In genomic region chr4:150248181-150248580, GRCh38 we compare ENCODE assay signal across 26 cellular contexts.
A peak's percentile ranks its signal among the peaks of the same experiment; 100 is the strongest.
DNase-seq lines count a peak whose midpoint lies in the region; ATAC-seq, FAIRE-seq and TF ChIP-seq lines count a peak whose summit lies in the region.
"Had no signal": no experiment of that assay in that cellular context is flagged by ENCODE, and none has a peak within 500 bp of the region (broad histone marks: within the 10 kb centered on the region; RNA-seq: fewer than 3 reads in every experiment).

No MANE protein-coding gene starts in this region.

- no peak for TF ChIP-seq POLR2A in K562 (conservative IDR thresholded peaks at IDR 0.05)

- H4K20me1 ChIP-seq in K562 (replicated peaks; ENCODE audit: control insufficient read depth, insufficient read depth, low read length), result no peaks in the 10 kb centered on the region

- peaks cover 3% of the 10 kb centered on the region for H3K27me3 Mint-ChIP-seq in nephron progenitor cell (ENCODE audit: low read depth, poor library complexity)
- H3K27me3 Mint-ChIP-seq in activated CD4-positive, alpha-beta T cell treated with anti-CD3 and anti-CD28 coated beads, Interleukin-2, amount 10 ng/mL, durations not matched to agents 7 days and 5 days, result no peaks in the 10 kb centered on the region

- H3K27me3 ChIP-seq in K562 (ENCODE audit: control insufficient read depth in 2 of 2, insufficient read depth in 2 of 2, low read length in 2 of 2), result no peaks in the 10 kb centered on the region
- H3K27me3 ChIP-seq: brain microvascular endothelial cell, esophagus squamous epithelium, gastroesophageal sphincter had no signal

- 0 out of 4 replicates have a peak overlapping the region, but pooled peaks of 1 of the 2 experiments have one; percentile 36 for H3K9ac ChIP-seq in K562 (ENCODE audit: insufficient read depth in 1 of 2, low read depth in 2 of 2, low read length in 2 of 2)

- no peak overlapping the region for H3K4me3 Mint-ChIP-seq in nephron progenitor cell
- H3K4me3 Mint-ChIP-seq in activated CD4-positive, alpha-beta T cell treated with anti-CD3 and anti-CD28 coated beads, Interleukin-2, amount 10 ng/mL, durations not matched to agents 7 days and 5 days, result no peak overlapping the region
- H3K4me3 Mint-ChIP-seq: activated B cell treated with CpG ODN at 0.5 μM for 24 hours; activated naive CD8-positive, alpha-beta T cell treated with anti-CD3 and anti-CD28 coated beads, Interleukin-2, amount 50 U/mL, for 24 hours; CD4-positive, alpha-beta T cell had no signal

- POLR2A ChIA-PET in K562 (lab: Yijun Ruan, JAX), result no interaction called here
- POLR2A ChIA-PET in activated CD4-positive, alpha-beta T cell treated with anti-CD3 and anti-CD28 coated beads, Interleukin-2, amount 10 ng/mL, durations not matched to agents 7 days and 5 days (lab: Charles Lee), result no interaction called here

- ATAC-seq in K562, result peak; percentile 77
- ATAC-seq: activated naive CD8-positive, alpha-beta T cell treated with anti-CD3 and anti-CD28 coated beads, Interleukin-2, amount 50 U/mL, for 24 hours; gastroesophageal sphincter had no signal

- intact Hi-C loops in K562 (cut with micrococcal nuclease), result loop anchor here (5.0 kb wide), 1 partner anchor 619 kb away; no protein-coding TSS in a partner anchor

- H3K79me2 ChIP-seq in K562 (ENCODE audit: control insufficient read depth, insufficient read depth, low read length), result no peaks in the 10 kb centered on the region

- H3K36me3 ChIP-seq in K562 (ENCODE audit: control insufficient read depth, insufficient read depth, low read length), result no peaks in the 10 kb centered on the region
- H3K36me3 ChIP-seq: brain microvascular endothelial cell, esophagus squamous epithelium, prostate gland had no signal

- no peak for FAIRE-seq in K562 (lab: Jason Lieb, UNC)
- FAIRE-seq: colon had no signal

- TF ChIP-seq RAD21 in K562 (CRISPR knock-in tag; conservative IDR thresholded peaks at IDR 0.05 in 1 of 2, IDR thresholded peaks at IDR 0.05 in 1 of 2), result peak in 1 of 2 experiments; percentile 55; a peak in 2 of 4 replicates

- in situ Hi-C loops in K562 (cut with MboI), result no loop called here

- H3K4me3 ChIP-seq in K562, result no peak overlapping the region
- H3K4me3 ChIP-seq: esophagus squamous epithelium, gastroesophageal sphincter, prostate gland had no signal

- H3K27ac Mint-ChIP-seq in nephron progenitor cell, result no peak overlapping the region
- H3K27ac Mint-ChIP-seq in activated CD4-positive, alpha-beta T cell treated with anti-CD3 and anti-CD28 coated beads, Interleukin-2, amount 10 ng/mL, durations not matched to agents 7 days and 5 days, result no peak overlapping the region
- H3K27ac Mint-ChIP-seq: activated B cell treated with CpG ODN at 0.5 μM for 24 hours; activated naive CD8-positive, alpha-beta T cell treated with anti-CD3 and anti-CD28 coated beads, Interleukin-2, amount 50 U/mL, for 24 hours; CD4-positive, alpha-beta T cell had no signal

- no peaks in the 10 kb centered on the region for H3K9me3 Mint-ChIP-seq in nephron progenitor cell
- H3K9me3 Mint-ChIP-seq in activated CD4-positive, alpha-beta T cell treated with anti-CD3 and anti-CD28 coated beads, Interleukin-2, amount 10 ng/mL, durations not matched to agents 7 days and 5 days, result no peaks in the 10 kb centered on the region
- H3K9me3 Mint-ChIP-seq: activated B cell treated with CpG ODN at 0.5 μM for 24 hours; activated naive CD8-positive, alpha-beta T cell treated with anti-CD3 and anti-CD28 coated beads, Interleukin-2, amount 50 U/mL, for 24 hours; CD4-positive, alpha-beta T cell had no signal

- H2AFZ ChIP-seq in K562 (ENCODE audit: low read depth, low read length), result no peak overlapping the region

- TF ChIP-seq CTCF in K562 (IDR thresholded peaks at IDR 0.05 in 2 of 3, conservative IDR thresholded peaks at IDR 0.05 in 1 of 3; ENCODE audit: insufficient read depth in 2 of 3, low read depth in 1 of 3, low read length in 3 of 3) (peak in 2 of 3 experiments; percentile 17 to 33; a peak in 2 of 6 replicates), nephron progenitor cell (IDR thresholded peaks at IDR 0.05) (no peak)

- no peaks in the 10 kb centered on the region for H3K9me1 ChIP-seq in K562 (ENCODE audit: control insufficient read depth, insufficient read depth, low read length)

- 4% methylated on average over 4 of the region's 4 CpGs for WGBS in K562 (ENCODE audit: insufficient coverage, low coverage, missing lambda C conversion rate)

- no peak for TF ChIP-seq EP300 in K562 (IDR thresholded peaks at IDR 0.05; ENCODE audit: low read length)

- H3K36me3 Mint-ChIP-seq in nephron progenitor cell (ENCODE audit: low read depth), result no peaks in the 10 kb centered on the region
- H3K36me3 Mint-ChIP-seq in activated CD4-positive, alpha-beta T cell treated with anti-CD3 and anti-CD28 coated beads, Interleukin-2, amount 10 ng/mL, durations not matched to agents 7 days and 5 days (ENCODE audit: low read depth), result no peaks in the 10 kb centered on the region

- H3K4me2 ChIP-seq in K562 (ENCODE audit: insufficient read depth, low read length), result no peak overlapping the region

- peaks cover 52% of the 10 kb centered on the region for H3K4me1 Mint-ChIP-seq in nephron progenitor cell
- no peaks in the 10 kb centered on the region for H3K4me1 Mint-ChIP-seq in activated CD4-positive, alpha-beta T cell treated with anti-CD3 and anti-CD28 coated beads, Interleukin-2, amount 10 ng/mL, durations not matched to agents 7 days and 5 days
- H3K4me1 Mint-ChIP-seq: activated B cell treated with CpG ODN at 0.5 μM for 24 hours; activated naive CD8-positive, alpha-beta T cell treated with anti-CD3 and anti-CD28 coated beads, Interleukin-2, amount 50 U/mL, for 24 hours had no signal

- DNase-seq in H4 (ENCODE audit: low spot score), result peak; percentile 55
- peak; percentile 80 for DNase-seq in M059J (ENCODE audit: low read depth)
- peak in 1 of 4 experiments; percentile 24 for DNase-seq in K562 (ENCODE audit: extremely low read depth in 1 of 4, low spot score in 3 of 4)
- peak; percentile 19 for DNase-seq in kidney glomerular epithelial cell (lab: John Stamatoyannopoulos, UW)
- DNase-seq in NCI-H2107 (lab: John Stamatoyannopoulos, UW), result no peak
- DNase-seq in nephron progenitor cell, result no peak
- DNase-seq in activated CD4-positive, alpha-beta T cell treated with anti-CD3 and anti-CD28 coated beads, Interleukin-2, amount 10 ng/mL, durations not matched to agents 7 days and 5 days, result no peak
- DNase-seq: activated B cell treated with CpG ODN at 0.5 μM for 24 hours; activated CD4-positive, alpha-beta T cell treated with anti-CD3 and anti-CD28 coated beads, Interleukin-2, amount 50 U/mL, for 4 hours; activated effector memory CD4-positive, alpha-beta T cell treated with anti-CD3 and anti-CD28 coated beads, Interleukin-2, amount 50 U/mL, for 16 hours; activated naive CD8-positive, alpha-beta T cell treated with anti-CD3 and anti-CD28 coated beads, Interleukin-2, amount 50 U/mL, for 24 hours; brain microvascular endothelial cell; CD4-positive, alpha-beta T cell; DMS 273 treated with DMSO at 0.1 percent for 48 hours; effector CD8-positive, alpha-beta T cell; esophagus squamous epithelium; MM.1S; NCI-H1417 treated with DMSO at 0.1 percent for 48 hours; NCI-H524 treated with DMSO at 0.1 percent for 48 hours; SIG-M5; SW 1271; T1000; trophoblast cell had no signal

- no peaks in the 10 kb centered on the region; a peak in 1 of 5 replicates for H3K4me1 ChIP-seq in K562 (replicated peaks in 1 of 2; ENCODE audit: control insufficient read depth in 2 of 2, insufficient read depth in 2 of 2, low read length in 2 of 2)
- H3K4me1 ChIP-seq: esophagus squamous epithelium, prostate gland had no signal

- CTCF ChIA-PET in K562 (lab: Yijun Ruan, JAX; ENCODE audit: low intra/inter-chr PET ratio), result interaction anchor here (1.1 kb wide), 1 partner anchor 618 kb away, joined by 3 read pairs; no protein-coding TSS in a partner anchor
- CTCF ChIA-PET in activated CD4-positive, alpha-beta T cell treated with anti-CD3 and anti-CD28 coated beads, Interleukin-2, amount 10 ng/mL, durations not matched to agents 7 days and 5 days (lab: Charles Lee), result no interaction called here

- no TSS peak for BruUV-seq in K562 (replicated peaks; lab: Mats Ljungman, UMichigan)

- no peak overlapping the region for H3K27ac ChIP-seq in K562 (ENCODE audit: extremely low read depth, low read depth, low read length)
- H3K27ac ChIP-seq: brain microvascular endothelial cell, esophagus squamous epithelium, gastroesophageal sphincter, prostate gland had no signal

- no peaks in the 10 kb centered on the region for H3K9me3 ChIP-seq in K562 (replicated peaks; ENCODE audit: control insufficient read depth, insufficient read depth, low read depth, low read length)
- H3K9me3 ChIP-seq: esophagus squamous epithelium, gastroesophageal sphincter, prostate gland had no signal

TF ChIP-seq in K562, 482 proteins besides CTCF, POLR2A, EP300 and RAD21:
- no peak for TF ChIP-seq ZNF347 (CRISPR knock-in tag; IDR thresholded peaks at IDR 0.05; ENCODE audit: low read depth)
- peak; percentile 37; the same call in 1 of the 2 replicates for TF ChIP-seq STAG1 (CRISPR knock-in tag; IDR thresholded peaks at IDR 0.05; ENCODE audit: borderline replicate concordance)

Comparison
In these comparisons a context has a peak if more than half of its experiments do, and no peak if none do; other contexts are left out.
1. DNase-seq: peak in H4 (single experiment), M059J (single experiment) and kidney glomerular epithelial cell (single experiment); none in NCI-H2107 (single experiment), nephron progenitor cell (single experiment) and activated CD4-positive, alpha-beta T cell treated with anti-CD3 and anti-CD28 coated beads, Interleukin-2, amount 10 ng/mL, durations not matched to agents 7 days and 5 days (single experiment).